8 cellular contexts compared by ENCODE assay signal in the genomic region with DNA sequence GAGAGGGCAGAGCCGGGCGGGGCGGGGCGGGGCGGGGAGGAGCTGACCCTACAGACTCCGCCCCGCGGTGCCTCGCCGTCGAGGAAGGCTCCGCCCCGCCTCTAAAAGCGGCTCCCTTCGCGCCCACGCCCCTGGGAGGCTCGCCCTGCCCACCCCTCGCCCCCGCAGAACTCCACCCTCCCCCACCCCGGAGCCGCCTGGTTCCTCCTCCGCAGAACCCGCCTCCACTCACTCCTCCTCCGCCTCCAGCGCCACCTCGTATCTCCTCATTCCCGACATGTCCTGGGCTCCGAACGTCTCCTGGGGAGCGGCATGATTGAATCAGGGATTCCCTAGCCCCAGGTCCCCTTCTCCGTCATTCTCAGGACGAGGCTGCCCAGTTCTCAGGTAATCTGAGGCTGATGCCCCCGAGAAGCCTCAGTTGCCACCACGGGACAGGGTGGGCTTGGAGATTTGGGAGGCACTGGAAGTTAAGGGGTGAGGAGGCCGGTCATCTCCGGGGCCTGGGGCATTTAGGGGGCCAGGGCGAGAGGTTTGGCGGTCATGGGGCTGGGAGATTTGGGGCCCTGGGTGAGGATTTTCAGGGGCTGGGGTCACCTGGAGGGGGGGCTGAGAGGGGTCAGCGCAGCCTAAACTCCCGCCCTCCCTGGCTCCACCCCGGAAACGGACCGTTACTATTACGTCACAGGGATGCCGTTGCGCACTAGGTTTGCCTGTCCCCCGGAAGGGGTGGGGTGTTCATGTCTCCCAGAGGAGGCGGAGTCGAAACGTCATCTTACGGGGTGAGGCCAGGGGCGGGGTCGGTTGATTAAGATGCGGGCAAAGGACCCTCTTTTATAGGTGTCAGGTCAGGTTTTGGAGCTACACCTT.
DNase-seq lines count a peak whose midpoint lies in the region; ATAC-seq and TF ChIP-seq lines count a peak whose summit lies in the region.

No MANE protein-coding gene starts in this region.

- DNase-seq in AG08395 (ENCODE audit: low spot score) = peak; percentile 97
- DNase-seq in GM19240 (ENCODE audit: insufficient read length, low spot score) = peak; percentile 72
- DNase-seq in NCI-H524 treated with DMSO at 0.1 percent for 48 hours (lab: John Stamatoyannopoulos, UW) = peak; percentile 31
- peak; percentile 89 for DNase-seq in activated CD4-positive, alpha-beta T cell treated with anti-CD3 and anti-CD28 coated beads, Interleukin-2, amount 50 U/mL, for 1 hour
- peak; percentile 96 for DNase-seq in coronary artery (ENCODE audit: low spot score)
- DNase-seq in left kidney (ENCODE audit: low read depth, low spot score) = peak; percentile 98
- peak; percentile 59 to 75 (median 62) for DNase-seq in stimulated activated CD4-positive, alpha-beta T cell treated with anti-CD3 and anti-CD28 coated beads, Interleukin-1b, Interleukin-23, amount 100 ng/mL, for 24 hours (ENCODE audit: low read depth in 4 of 4, low spot score in 1 of 4)

- peak; percentile 57 for ATAC-seq in HG03442 (IDR thresholded peaks at IDR 0.05; ENCODE audit: unreplicated experiment)

- peak overlapping the region; percentile 98 to 100 for H3K27ac ChIP-seq in coronary artery

- H3K4me3 ChIP-seq in coronary artery = peak overlapping the region; percentile 92

- no peak for TF ChIP-seq CTCF in coronary artery (IDR thresholded peaks at IDR 0.05)

Comparison
In these comparisons a context has a peak if more than half of its experiments do, and no peak if none do; other contexts are left out.
1. Peak in every context shown above with its lines: DNase-seq, ATAC-seq, H3K4me3 ChIP-seq and H3K27ac ChIP-seq.
2. DNase-seq: peak in every context shown above with its lines; median percentile 98 in left kidney; 97 in AG08395; 96 in coronary artery; 89 in activated CD4-positive, alpha-beta T cell treated with anti-CD3 and anti-CD28 coated beads, Interleukin-2, amount 50 U/mL, for 1 hour; 72 in GM19240; 62 in stimulated activated CD4-positive, alpha-beta T cell treated with anti-CD3 and anti-CD28 coated beads, Interleukin-1b, Interleukin-23, amount 100 ng/mL, for 24 hours; 31 in NCI-H524 treated with DMSO at 0.1 percent for 48 hours.